8 cellular contexts compared by ENCODE assay signal in genomic region chr20:45336530-45337366, GRCh38. TPM values are rescaled to one million over a fixed set of nuclear protein-coding genes. Genes with fewer than 3 reads are reported as not detected.
DNase-seq lines count a peak whose midpoint lies in the region; ATAC-seq, FAIRE-seq and TF ChIP-seq lines count a peak whose summit lies in the region.

No MANE protein-coding gene starts in this region.

- 43 to 71% methylated on average over 1 to 11 of the region's 11 CpGs for WGBS in transverse colon (ENCODE audit: low coverage in 1 of 2), 2 donors

- peak; percentile 17 for TF ChIP-seq EP300 in transverse colon (IDR thresholded peaks at IDR 0.05; ENCODE audit: low read depth)

- no peaks in the 10 kb centered on the region for H3K9me3 Mint-ChIP-seq in CD8-positive, alpha-beta memory T cell
- H3K9me3 Mint-ChIP-seq in activated CD8-positive, alpha-beta T cell treated with anti-CD3 and anti-CD28 coated beads for 36 hours: no peaks in the 10 kb centered on the region

- H3K27ac ChIP-seq in colonic mucosa (peak overlapping the region; percentile 72), lower lobe of right lung (peak overlapping the region; percentile 79), transverse colon (peak overlapping the region; percentile 92 to 96 (median 94))
- H3K27ac ChIP-seq in CD8-positive, alpha-beta memory T cell (ENCODE audit: low read depth, low read length): no peak overlapping the region

- H3K4me3 ChIP-seq in colonic mucosa (no peak overlapping the region), lower lobe of right lung (no peak overlapping the region), transverse colon (no peak overlapping the region)
- no peak overlapping the region for H3K4me3 ChIP-seq in CD8-positive, alpha-beta memory T cell (ENCODE audit: low read length)

- H3K27me3 ChIP-seq in colonic mucosa (no peaks in the 10 kb centered on the region), lower lobe of right lung (ENCODE audit: low read depth) (no peaks in the 10 kb centered on the region), transverse colon (no peaks in the 10 kb centered on the region)
- H3K27me3 ChIP-seq in CD8-positive, alpha-beta memory T cell (ENCODE audit: insufficient read depth, low read length, poor library complexity, severe bottlenecking): no peaks in the 10 kb centered on the region

- H3K4me1 Mint-ChIP-seq in CD8-positive, alpha-beta memory T cell: no peaks in the 10 kb centered on the region
- H3K4me1 Mint-ChIP-seq in activated CD8-positive, alpha-beta T cell treated with anti-CD3 and anti-CD28 coated beads for 36 hours (ENCODE audit: low read depth): no peaks in the 10 kb centered on the region

- POLR2A ChIA-PET in CD8-positive, alpha-beta memory T cell (lab: Charles Lee): no interaction called here
- POLR2A ChIA-PET in activated CD8-positive, alpha-beta T cell treated with anti-CD3 and anti-CD28 coated beads for 36 hours (lab: Charles Lee): interaction anchor here (0.8 to 3.6 kb wide), 2 partner anchors 11 to 17 kb away, joined by 3 to 20 read pairs; partner anchors contain the start of gene SDC4

- in situ Hi-C loops in transverse colon (cut with MboI; ENCODE audit: low pct_ligation_motif_present in 1 of 4, low pct_unique_long_range_greater_than_20kb in 1 of 4, low sequenced_read_pairs in 3 of 4): no loop called here

- peak; percentile 77 for DNase-seq in HTR-8/SVneo (ENCODE audit: insufficient read length, low spot score)
- DNase-seq in colonic mucosa: peak; percentile 71
- DNase-seq in lower lobe of right lung: no peak
- DNase-seq in transverse colon: peak; percentile 68
- DNase-seq in CD8-positive, alpha-beta memory T cell: no peak
- no peak for DNase-seq in activated CD8-positive, alpha-beta T cell treated with anti-CD3 and anti-CD28 coated beads for 36 hours

- FAIRE-seq in HTR-8/SVneo (lab: Jason Lieb, UNC): peak; percentile 99

- H3K36me3 ChIP-seq in colonic mucosa (peaks cover 7% of the 10 kb centered on the region), lower lobe of right lung (peaks cover 67% of the 10 kb centered on the region), transverse colon (peaks cover 0 to 34% (median 0%) of the 10 kb centered on the region in 4 donors)
- no peaks in the 10 kb centered on the region for H3K36me3 ChIP-seq in CD8-positive, alpha-beta memory T cell (ENCODE audit: insufficient read depth, low read length)

- no peak for TF ChIP-seq CTCF in colonic mucosa (IDR thresholded peaks at IDR 0.05)
- TF ChIP-seq CTCF in lower lobe of right lung (IDR thresholded peaks at IDR 0.05): no peak
- no peak for TF ChIP-seq CTCF in transverse colon (IDR thresholded peaks at IDR 0.05)
- TF ChIP-seq CTCF in activated CD8-positive, alpha-beta T cell treated with anti-CD3 and anti-CD28 coated beads for 36 hours (IDR thresholded peaks at IDR 0.05): no peak

- no peak overlapping the region for H3K4me3 Mint-ChIP-seq in CD8-positive, alpha-beta memory T cell
- no peak overlapping the region for H3K4me3 Mint-ChIP-seq in activated CD8-positive, alpha-beta T cell treated with anti-CD3 and anti-CD28 coated beads for 36 hours

- H3K9ac ChIP-seq in colonic mucosa (ENCODE audit: low read depth in 2 of 2, low read length in 2 of 2): peak overlapping the region in 1 of 2 donors; percentile 100

- H3K27ac Mint-ChIP-seq in CD8-positive, alpha-beta memory T cell: peak overlapping the region in 1 of 8 donors; percentile 23
- no peak overlapping the region for H3K27ac Mint-ChIP-seq in activated CD8-positive, alpha-beta T cell treated with anti-CD3 and anti-CD28 coated beads for 36 hours

- CTCF ChIA-PET in CD8-positive, alpha-beta memory T cell (lab: Charles Lee): interaction anchor here (1.4 to 2.4 kb wide), 2 partner anchors 11 to 100 kb away, joined by 4 to 10 read pairs; no protein-coding TSS in a partner anchor
- CTCF ChIA-PET in activated CD8-positive, alpha-beta T cell treated with anti-CD3 and anti-CD28 coated beads for 36 hours (lab: Charles Lee): interaction anchor here (1.0 to 1.4 kb wide), 3 partner anchors 26 to 71 kb away, joined by 3 to 4 read pairs (median 4); partner anchors contain the start of genes DBNDD2 and SYS1

- intact Hi-C loops in colonic mucosa (cut with DNase I): no loop called here
- intact Hi-C loops in lower lobe of right lung (cut with DNase I): no loop called here
- intact Hi-C loops in transverse colon (cut with DNase I; ENCODE audit: low total_unique reads): no loop called here
- intact Hi-C loops in activated CD8-positive, alpha-beta T cell treated with anti-CD3 and anti-CD28 coated beads for 36 hours (cut with micrococcal nuclease): no loop called here

- H3K9me3 ChIP-seq in colonic mucosa: no peaks in the 10 kb centered on the region
- no peaks in the 10 kb centered on the region for H3K9me3 ChIP-seq in lower lobe of right lung
- no peaks in the 10 kb centered on the region for H3K9me3 ChIP-seq in transverse colon
- H3K9me3 ChIP-seq in CD8-positive, alpha-beta memory T cell (ENCODE audit: low read length): no peaks in the 10 kb centered on the region

- H3K27me3 Mint-ChIP-seq in CD8-positive, alpha-beta memory T cell: no peaks in the 10 kb centered on the region
- no peaks in the 10 kb centered on the region for H3K27me3 Mint-ChIP-seq in activated CD8-positive, alpha-beta T cell treated with anti-CD3 and anti-CD28 coated beads for 36 hours

- H3K4me1 ChIP-seq in colonic mucosa (peaks cover 41% of the 10 kb centered on the region), lower lobe of right lung (peaks cover 53% of the 10 kb centered on the region), transverse colon (peaks cover 57 to 63% (median 61%) of the 10 kb centered on the region in 4 donors)
- no peaks in the 10 kb centered on the region for H3K4me1 ChIP-seq in CD8-positive, alpha-beta memory T cell (ENCODE audit: insufficient read depth, low read length)

- ATAC-seq in lower lobe of right lung (peak; percentile 29 to 40), GM18861 (IDR thresholded peaks at IDR 0.05; ENCODE audit: unreplicated experiment) (no peak), GM21723 (IDR thresholded peaks at IDR 0.05; ENCODE audit: unreplicated experiment) (no peak)
- no peak for ATAC-seq in activated CD8-positive, alpha-beta T cell treated with anti-CD3 and anti-CD28 coated beads for 36 hours

- TF ChIP-seq POLR2A in transverse colon (IDR thresholded peaks at IDR 0.05): no peak

- no peaks in the 10 kb centered on the region for H3K36me3 Mint-ChIP-seq in CD8-positive, alpha-beta memory T cell
- H3K36me3 Mint-ChIP-seq in activated CD8-positive, alpha-beta T cell treated with anti-CD3 and anti-CD28 coated beads for 36 hours (ENCODE audit: low read depth): peaks cover 18% of the 10 kb centered on the region

RNA-seq across cellular contexts. Expression of gene SDC4, which starts 11.5 kb away (rescaled TPM):
- total RNA-seq in colonic mucosa (100 to 1,000 TPM in 1 of 2 donors, 10 to 100 TPM in 1; 70.9 to 146 TPM), lower lobe of right lung (259 TPM), transverse colon (100 to 1,000 TPM in 2 of 4 donors, 10 to 100 TPM in 2; 60.7 to 140 (median 94.3) TPM)
- 10 to 100 TPM; 91.3 to 98.1 TPM for total RNA-seq in CD8-positive, alpha-beta memory T cell
- polyA plus RNA-seq in CD8-positive, alpha-beta memory T cell: 1.5 TPM
- total RNA-seq in activated CD8-positive, alpha-beta T cell treated with anti-CD3 and anti-CD28 coated beads for 36 hours: 10 to 100 TPM; 21.1 to 22.0 TPM

RNA-seq across cellular contexts. Expression of gene SYS1, which starts 26.2 kb away (rescaled TPM):
- total RNA-seq in colonic mucosa (10 to 100 TPM; 24.4 to 27.7 TPM), lower lobe of right lung (69.3 TPM), transverse colon (10 to 100 TPM in 3 of 4 donors, 1 to 10 TPM in 1; 5.6 to 64.7 (median 38.4) TPM)
- total RNA-seq in CD8-positive, alpha-beta memory T cell: 10 to 100 TPM; 48.3 to 54.0 TPM
- 40.1 TPM for polyA plus RNA-seq in CD8-positive, alpha-beta memory T cell
- 10 to 100 TPM; 19.6 to 20.7 TPM for total RNA-seq in activated CD8-positive, alpha-beta T cell treated with anti-CD3 and anti-CD28 coated beads for 36 hours

RNA-seq across cellular contexts. Expression of gene MATN4, which starts 28.6 kb away (rescaled TPM):
- total RNA-seq in colonic mucosa (under 1 TPM in 1 of 2 donors, not detected in 1; 0.47 TPM), lower lobe of right lung (not detected), transverse colon (not detected)
- under 1 TPM in 1 of 2 experiments, not detected in 1; 0.22 TPM for total RNA-seq in CD8-positive, alpha-beta memory T cell
- polyA plus RNA-seq in CD8-positive, alpha-beta memory T cell: not detected
- 1 to 10 TPM in 1 of 2 experiments, under 1 TPM in 1; 0.74 to 1.2 TPM for total RNA-seq in activated CD8-positive, alpha-beta T cell treated with anti-CD3 and anti-CD28 coated beads for 36 hours

RNA-seq across cellular contexts. Expression of gene RBPJL, which starts 30.1 kb away (rescaled TPM):
- total RNA-seq in colonic mucosa (under 1 TPM in 1 of 2 donors, not detected in 1; 0.74 TPM), lower lobe of right lung (not detected), transverse colon (not detected)
- not detected for total RNA-seq in CD8-positive, alpha-beta memory T cell
- polyA plus RNA-seq in CD8-positive, alpha-beta memory T cell: not detected
- total RNA-seq in activated CD8-positive, alpha-beta T cell treated with anti-CD3 and anti-CD28 coated beads for 36 hours: not detected

RNA-seq across cellular contexts. Expression of gene TP53TG5, which starts 41.4 kb away (rescaled TPM):
- 1 to 10 TPM in 1 of 2 donors, under 1 TPM in 1; 0.40 to 1.0 TPM for total RNA-seq in colonic mucosa
- not detected for total RNA-seq in lower lobe of right lung
- total RNA-seq in transverse colon: under 1 TPM in 1 of 4 donors, not detected in 3; 0.14 TPM
- total RNA-seq in CD8-positive, alpha-beta memory T cell: not detected
- not detected for polyA plus RNA-seq in CD8-positive, alpha-beta memory T cell
- total RNA-seq in activated CD8-positive, alpha-beta T cell treated with anti-CD3 and anti-CD28 coated beads for 36 hours: under 1 TPM in 1 of 2 experiments, not detected in 1; 0.29 TPM

Comparison
In these comparisons a context has a peak if more than half of its experiments do, and no peak if none do; other contexts are left out.
1. DNase-seq: peak in HTR-8/SVneo (single experiment), colonic mucosa (single experiment) and transverse colon (single experiment); none in lower lobe of right lung (single experiment), CD8-positive, alpha-beta memory T cell (0 of 5) and activated CD8-positive, alpha-beta T cell treated with anti-CD3 and anti-CD28 coated beads for 36 hours (single experiment).
2. ATAC-seq: peak in lower lobe of right lung (2 of 2); none in GM18861 (single experiment), GM21723 (single experiment) and activated CD8-positive, alpha-beta T cell treated with anti-CD3 and anti-CD28 coated beads for 36 hours (single experiment).